In the genomic region with DNA sequence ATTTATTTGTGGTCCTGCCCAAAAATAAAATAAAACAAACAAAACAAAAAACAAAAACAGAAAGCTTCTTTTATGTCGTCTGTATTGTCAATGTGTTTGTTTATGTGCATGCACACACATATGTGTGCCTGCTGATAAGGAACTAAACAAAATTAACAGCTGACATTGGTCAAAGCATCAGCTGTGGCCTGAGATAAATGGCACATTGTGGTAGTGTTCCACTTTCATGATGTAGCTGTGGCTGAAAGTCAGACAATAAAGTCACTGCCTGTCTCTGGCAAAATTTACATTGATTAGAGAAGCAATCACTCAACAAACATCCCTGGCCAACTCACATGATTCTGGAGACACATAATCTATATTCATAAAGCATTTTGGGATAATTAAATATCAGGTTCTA, we compare ENCODE assay signal across 29 cellular contexts.
"Had no signal": no experiment of that assay in that cellular context is flagged by ENCODE, and none has a peak within 500 bp of the region (broad histone marks: within the 10 kb centered on the region; RNA-seq: fewer than 3 reads in every experiment).

No MANE protein-coding gene starts in this region.

- H2AFZ ChIP-seq: hepatocyte had no signal

- H3K4me3 Mint-ChIP-seq: activated CD4-positive, alpha-beta memory T cell treated with anti-CD3 and anti-CD28 coated beads, Interleukin-2, amount 10 ng/mL, durations not matched to agents 7 days and 5 days; activated CD4-positive, alpha-beta T cell treated with anti-CD3 and anti-CD28 coated beads, Interleukin-2, amount 10 ng/mL, durations not matched to agents 7 days and 5 days; activated naive CD8-positive, alpha-beta T cell; activated T-cell treated with anti-CD3 and anti-CD28 coated beads, Interleukin-2, amount 50 U/mL, for 24 hours; activated T-cell treated with anti-CD3 and anti-CD28 coated beads, Interleukin-2, amount 50 U/mL, for 72 hours; central memory CD8-positive, alpha-beta T cell; dendritic cell treated with granulocyte-macrophage colony-stimulating factor and Interleukin-4, amounts not matched to agents 40 ng/mL and 50 ng/mL, for 4 days; endodermal cell; T-helper 17 cell; T-helper 2 cell treated with Interferon-gamma antibody and Interleukin-4, amounts not matched to agents 5 μg/mL and 100 μg/mL, for 36 hours had no signal

- H3K27me3 ChIP-seq: brain microvascular endothelial cell, heart right ventricle, hepatocyte had no signal

- H3K36me3 ChIP-seq: brain microvascular endothelial cell, heart right ventricle had no signal

- H3K9me3 ChIP-seq: heart right ventricle had no signal

- H3K4me3 ChIP-seq: coronary artery, dorsolateral prefrontal cortex, heart right ventricle, hepatocyte had no signal

- H3K79me2 ChIP-seq: hepatocyte had no signal

- H3K4me2 ChIP-seq: hepatocyte had no signal

- H3K36me3 Mint-ChIP-seq: activated naive CD8-positive, alpha-beta T cell had no signal

- H3K9me3 Mint-ChIP-seq: activated CD4-positive, alpha-beta memory T cell treated with anti-CD3 and anti-CD28 coated beads, Interleukin-2, amount 10 ng/mL, durations not matched to agents 7 days and 5 days; activated CD4-positive, alpha-beta T cell treated with anti-CD3 and anti-CD28 coated beads, Interleukin-2, amount 10 ng/mL, durations not matched to agents 7 days and 5 days; dendritic cell treated with granulocyte-macrophage colony-stimulating factor and Interleukin-4, amounts not matched to agents 40 ng/mL and 50 ng/mL, for 4 days; endodermal cell; T-helper 2 cell treated with Interferon-gamma antibody and Interleukin-4, amounts not matched to agents 5 μg/mL and 100 μg/mL, for 36 hours had no signal

- H3K27ac ChIP-seq: brain microvascular endothelial cell, coronary artery, dorsolateral prefrontal cortex, heart right ventricle, hepatocyte had no signal

- ATAC-seq: activated T-cell treated with anti-CD3 and anti-CD28 coated beads, Interleukin-2, amount 50 U/mL, for 72 hours; esophagus mucosa; heart right ventricle; T-helper 17 cell had no signal

- DNase-seq: activated CD4-positive, alpha-beta memory T cell treated with anti-CD3 and anti-CD28 coated beads, Interleukin-2, amount 10 ng/mL, durations not matched to agents 7 days and 5 days; activated CD4-positive, alpha-beta T cell treated with anti-CD3 and anti-CD28 coated beads for 4 hours; activated CD4-positive, alpha-beta T cell treated with anti-CD3 and anti-CD28 coated beads, Interleukin-2, amount 10 ng/mL, durations not matched to agents 7 days and 5 days; activated CD4-positive, alpha-beta T cell treated with anti-CD3 and anti-CD28 coated beads, Interleukin-2, amount 50 U/mL, for 4 hours; activated CD4-positive, CD25-positive, alpha-beta regulatory T cell; activated CD4-positive, CD25-positive, alpha-beta regulatory T cell treated with anti-CD3 and anti-CD28 coated beads, Interleukin-2, amount 50 U/mL, for 72 hours; activated CD8-positive, alpha-beta memory T cell treated with anti-CD3 and anti-CD28 coated beads, Interleukin-2, amount 50 U/mL, for 48 hours; activated gamma-delta T cell treated with Interleukin-2 at 50 U/mL for 16 hours; activated naive CD4-positive, alpha-beta T cell treated with anti-CD3 and anti-CD28 coated beads, Interleukin-2, amount 50 U/mL, for 16 hours; activated naive CD4-positive, alpha-beta T cell treated with Interleukin-2 at 50 U/mL for 16 hours; activated T-cell treated with anti-CD3 and anti-CD28 coated beads for 4 hours; activated T-cell treated with anti-CD3 and anti-CD28 coated beads, Interleukin-2, amount 50 U/mL, for 24 hours; activated T-cell treated with anti-CD3 and anti-CD28 coated beads, Interleukin-2, amount 50 U/mL, for 72 hours; amniotic stem cell; anterior cingulate cortex; brain microvascular endothelial cell; dorsolateral prefrontal cortex; effector memory CD4-positive, alpha-beta T cell; endodermal cell; heart right ventricle; T-helper 17 cell; T1000 had no signal

- H3K4me1 Mint-ChIP-seq: activated CD4-positive, alpha-beta memory T cell treated with anti-CD3 and anti-CD28 coated beads, Interleukin-2, amount 10 ng/mL, durations not matched to agents 7 days and 5 days; activated CD4-positive, alpha-beta T cell treated with anti-CD3 and anti-CD28 coated beads, Interleukin-2, amount 10 ng/mL, durations not matched to agents 7 days and 5 days; central memory CD8-positive, alpha-beta T cell; T-helper 17 cell had no signal

- H3K4me1 ChIP-seq: heart right ventricle had no signal

- H3K27ac Mint-ChIP-seq: activated CD4-positive, alpha-beta memory T cell treated with anti-CD3 and anti-CD28 coated beads, Interleukin-2, amount 10 ng/mL, durations not matched to agents 7 days and 5 days; activated CD4-positive, alpha-beta T cell treated with anti-CD3 and anti-CD28 coated beads, Interleukin-2, amount 10 ng/mL, durations not matched to agents 7 days and 5 days; activated naive CD8-positive, alpha-beta T cell; activated T-cell treated with anti-CD3 and anti-CD28 coated beads, Interleukin-2, amount 50 U/mL, for 24 hours; activated T-cell treated with anti-CD3 and anti-CD28 coated beads, Interleukin-2, amount 50 U/mL, for 72 hours; dendritic cell treated with granulocyte-macrophage colony-stimulating factor and Interleukin-4, amounts not matched to agents 40 ng/mL and 50 ng/mL, for 4 days; endodermal cell; T-helper 17 cell; T-helper 2 cell treated with Interferon-gamma antibody and Interleukin-4, amounts not matched to agents 5 μg/mL and 100 μg/mL, for 36 hours had no signal
